Comparison of ENCODE assay signal across 10 cellular contexts in genomic region chr1:25536124-25536523, GRCh38.
"Had no signal": no experiment of that assay in that cellular context is flagged by ENCODE, and none has a peak within 500 bp of the region (broad histone marks: within the 10 kb centered on the region; RNA-seq: fewer than 3 reads in every experiment).

No MANE protein-coding gene starts in this region.

- FAIRE-seq: H54, HepG2 had no signal

- H3K9ac ChIP-seq: GM23248 had no signal

- H3K27ac Mint-ChIP-seq: HFFc6 had no signal

- H3K9me3 Mint-ChIP-seq: H9, HFFc6, IgD-negative memory B cell had no signal

- H3K27ac ChIP-seq: GM23248, HL-60 had no signal

- H3K27me3 Mint-ChIP-seq: IgD-negative memory B cell had no signal

- H3K4me3 Mint-ChIP-seq: H9, HFFc6, IgD-negative memory B cell had no signal

- H3K4me3 ChIP-seq: GM23248 had no signal

- DNase-seq: GM23248, GOT3, H9, HCEC 1CT, HFFc6, KG1 had no signal

- H3K4me1 Mint-ChIP-seq: IgD-negative memory B cell had no signal

- ATAC-seq: HepG2 had no signal

- H2AFZ ChIP-seq: GM23248 had no signal
